In genomic region chr9:91771027-91771426, GRCh38 we compare ENCODE assay signal across 10 cellular contexts.
DNase-seq lines count a peak whose midpoint lies in the region; ATAC-seq and TF ChIP-seq lines count a peak whose summit lies in the region.
"Had no signal": no experiment of that assay in that cellular context is flagged by ENCODE, and none has a peak within 500 bp of the region (broad histone marks: within the 10 kb centered on the region; RNA-seq: fewer than 3 reads in every experiment).

No MANE protein-coding gene starts in this region.

- H4K20me1 ChIP-seq in HCT116 (ENCODE audit: insufficient read depth) (no peaks in the 10 kb centered on the region), SK-N-SH (ENCODE audit: insufficient read depth) (no peaks in the 10 kb centered on the region)

- H3K4me1 ChIP-seq in HCT116 (ENCODE audit: control insufficient read depth in 1 of 2, insufficient read depth in 2 of 2, low read length in 2 of 2) = no peaks in the 10 kb centered on the region
- H3K4me1 ChIP-seq in SK-N-SH (ENCODE audit: control insufficient read depth in 1 of 2, insufficient read depth in 2 of 2, low read depth in 1 of 2, low read length in 1 of 2) = peaks cover 0 to 32% of the 10 kb centered on the region in 2 experiments; a peak in 2 of 4 replicates
- H3K4me1 ChIP-seq in cardiac muscle cell (ENCODE audit: low read depth) = peaks cover 21% of the 10 kb centered on the region
- peaks cover 16% of the 10 kb centered on the region for H3K4me1 ChIP-seq in skeletal muscle satellite cell (ENCODE audit: control insufficient read depth, insufficient read depth, low read length)

- RAD21 ChIA-PET in HCT116 (lab: Charles Lee; ENCODE audit: low non-redundant PET in 1 of 2, low total read pairs in 2 of 2, uncharacterized antibody in 2 of 2, unreplicated experiment in 2 of 2) = no interaction called here

- TF ChIP-seq EP300 in SK-N-SH (IDR thresholded peaks at IDR 0.05; ENCODE audit: borderline replicate concordance in 1 of 2, low read depth in 1 of 2, low read length in 1 of 2) = no peak

- TF ChIP-seq RAD21 in HCT116 (IDR thresholded peaks at IDR 0.05; ENCODE audit: low read depth) (no peak), SK-N-SH (IDR thresholded peaks at IDR 0.05; ENCODE audit: low read length) (peak; percentile 38)

- intact Hi-C loops in HCT116 (cut with micrococcal nuclease) = loop anchor here (10.0 kb wide), 1 partner anchor 324 kb away; no protein-coding TSS in a partner anchor

- no peaks in the 10 kb centered on the region for H3K36me3 ChIP-seq in HCT116 (ENCODE audit: control insufficient read depth in 1 of 2, insufficient read depth in 2 of 2, low read length in 2 of 2)
- no peaks in the 10 kb centered on the region for H3K36me3 ChIP-seq in SK-N-SH (replicated peaks in 1 of 2; ENCODE audit: control insufficient read depth in 1 of 2, insufficient read depth in 2 of 2, low read length in 1 of 2)
- no peaks in the 10 kb centered on the region for H3K36me3 ChIP-seq in cardiac muscle cell
- H3K36me3 ChIP-seq in skeletal muscle satellite cell (ENCODE audit: insufficient read depth, low read length) = no peaks in the 10 kb centered on the region

- H3K27me3 ChIP-seq in HCT116 (ENCODE audit: insufficient read depth, low read length) (no peaks in the 10 kb centered on the region), SK-N-SH (ENCODE audit: insufficient read depth) (peaks cover 30% of the 10 kb centered on the region; the same call in 1 of the 2 replicates), cardiac muscle cell (no peaks in the 10 kb centered on the region), skeletal muscle satellite cell (ENCODE audit: control insufficient read depth, insufficient read depth, low read length) (peaks cover 53% of the 10 kb centered on the region)

- no peak for TF ChIP-seq POLR2A in HCT116 (IDR thresholded peaks at IDR 0.05; ENCODE audit: borderline replicate concordance, extremely low read depth, insufficient read depth, insufficient read length)

- H3K9ac ChIP-seq in HCT116 (ENCODE audit: low read length) (no peak overlapping the region), SK-N-SH (no peak overlapping the region), skeletal muscle satellite cell (ENCODE audit: low read depth, low read length) (no peak overlapping the region)

- H3K4me3 ChIP-seq in HCT116 (replicated peaks in 1 of 2; ENCODE audit: low read depth in 1 of 2, low read length in 2 of 2) (no peak overlapping the region), SK-N-SH (ENCODE audit: low read depth in 2 of 2, low read length in 1 of 2) (no peak overlapping the region), cardiac muscle cell (no peak overlapping the region), skeletal muscle satellite cell (ENCODE audit: low read length) (no peak overlapping the region)

- CTCF ChIA-PET in HCT116 (lab: Charles Lee) = interaction anchor here (1.7 kb wide), 1 partner anchor 13 kb away, joined by 7 read pairs; no protein-coding TSS in a partner anchor
- CTCF ChIA-PET in SK-N-SH (lab: Yijun Ruan, JAX) = interaction anchor here (0.6 to 30.4 kb wide), 18 partner anchors 9 to 199 kb away, joined by 3 to 495 read pairs (median 4); partner anchors contain the start of gene ROR2

- 49% methylated on average over 8 of the region's 8 CpGs for WGBS in SK-N-SH (ENCODE audit: low lambda C conversion rate)

- H2AFZ ChIP-seq in HCT116 (ENCODE audit: low read depth, low read length, poor library complexity, severe bottlenecking) (no peak overlapping the region), SK-N-SH (ENCODE audit: low read depth) (no peak overlapping the region)

- no peaks in the 10 kb centered on the region for H3K9me3 ChIP-seq in HCT116 (ENCODE audit: control insufficient read depth in 1 of 2, insufficient read depth in 1 of 2, low read depth in 1 of 2, low read length in 2 of 2)
- no peaks in the 10 kb centered on the region for H3K9me3 ChIP-seq in SK-N-SH
- H3K9me3 ChIP-seq in cardiac muscle cell (ENCODE audit: low read depth) = no peaks in the 10 kb centered on the region
- H3K9me3 ChIP-seq in skeletal muscle satellite cell (replicated peaks; ENCODE audit: low read length) = no peaks in the 10 kb centered on the region

- H3K9me2 ChIP-seq in HCT116 (ENCODE audit: insufficient read depth) (no peaks in the 10 kb centered on the region), SK-N-SH (no peaks in the 10 kb centered on the region)

- H3K79me2 ChIP-seq in HCT116 (ENCODE audit: insufficient read depth, low read length) (no peaks in the 10 kb centered on the region), SK-N-SH (ENCODE audit: insufficient read depth) (no peaks in the 10 kb centered on the region)

- TF ChIP-seq CTCF in HCT116 (IDR thresholded peaks at IDR 0.05 in 2 of 3, conservative IDR thresholded peaks at IDR 0.05 in 1 of 3; ENCODE audit: borderline replicate concordance in 1 of 3, insufficient read depth in 1 of 3, low read depth in 2 of 3, low read length in 2 of 3) = peak in 1 of 3 experiments; percentile 9; a peak in 1 of 6 replicates
- TF ChIP-seq CTCF in SK-N-SH (IDR thresholded peaks at IDR 0.05) = peak; percentile 17; the same call in 1 of the 2 replicates
- TF ChIP-seq CTCF in cardiac muscle cell (IDR thresholded peaks at IDR 0.05; ENCODE audit: low read depth, low read length) = peak; percentile 56

- no TSS peak for BruUV-seq in HCT116 (replicated peaks; lab: Mats Ljungman, UMichigan)

- DNase-seq in HCT116 (ENCODE audit: low read depth, low spot score) = no peak
- no peak for DNase-seq in SK-N-SH
- peak; percentile 56 to 97 for DNase-seq in cardiac muscle cell (ENCODE audit: low read depth in 1 of 2, low spot score in 1 of 2)
- DNase-seq in hippocampal formation (lab: John Stamatoyannopoulos, UW) = no peak
- DNase-seq in T1000 (lab: John Stamatoyannopoulos, UW) = no peak
- no peak for DNase-seq in DMS53 treated with DMSO at 0.1 percent for 48 hours (lab: John Stamatoyannopoulos, UW; ENCODE audit: unreplicated experiment)
- DNase-seq in SIG-M5 treated with dmso at 0.1 percent for 504 hours (lab: John Stamatoyannopoulos, UW; ENCODE audit: unreplicated experiment) = no peak
- DNase-seq: NCI-H2029 had no signal

- POLR2A ChIA-PET in HCT116 (lab: Charles Lee) = no interaction called here
- POLR2A ChIA-PET in SK-N-SH (lab: Yijun Ruan, JAX) = interaction anchor here (0.7 kb wide), 1 partner anchor 24 kb away, joined by 3 read pairs; no protein-coding TSS in a partner anchor

- no peaks in the 10 kb centered on the region for H3F3A ChIP-seq in SK-N-SH (replicated peaks; ENCODE audit: insufficient read depth)

- H3K4me2 ChIP-seq in HCT116 (ENCODE audit: low read length) (no peak overlapping the region), SK-N-SH (no peak overlapping the region), skeletal muscle satellite cell (ENCODE audit: low read length) (peak overlapping the region; percentile 41)

- no peak overlapping the region for H3K27ac ChIP-seq in HCT116 (ENCODE audit: low read depth, low read length)
- no peak overlapping the region for H3K27ac ChIP-seq in SK-N-SH (ENCODE audit: low read depth in 2 of 2, low read length in 1 of 2)
- peak overlapping the region; percentile 53 for H3K27ac ChIP-seq in cardiac muscle cell

- 0 out of 2 replicates have a peak, but pooled peaks have one; percentile 29 for ATAC-seq in HCT116
- ATAC-seq: activated T-helper 17 cell treated with anti-CD3 and anti-CD28 coated beads, Interleukin-2, amount 50 U/mL, for 72 hours had no signal

TF ChIP-seq in HCT116, 20 proteins besides CTCF, POLR2A, EP300 and RAD21:
- TF ChIP-seq JUND (IDR thresholded peaks at IDR 0.05) = no peak
- no peak for TF ChIP-seq TCF7L2 (IDR thresholded peaks at IDR 0.05; ENCODE audit: borderline replicate concordance, extremely low read depth, insufficient read depth, insufficient read length)
- no peak for TF ChIP-seq POLR2AphosphoS5 (IDR thresholded peaks at IDR 0.05; ENCODE audit: low read depth, low read length)
- no peak for TF ChIP-seq ZBTB33 (IDR thresholded peaks at IDR 0.05; ENCODE audit: extremely low read depth, insufficient replicate concordance, low read length)
- TF ChIP-seq EZH2phosphoT487 (IDR thresholded peaks at IDR 0.05; ENCODE audit: borderline replicate concordance) = no peak

TF ChIP-seq in SK-N-SH, 30 proteins besides CTCF, POLR2A, EP300 and RAD21:
- TF ChIP-seq FOXM1 (IDR thresholded peaks at IDR 0.05; ENCODE audit: low read depth) = no peak
- peak; percentile 15; the same call in 1 of the 2 replicates for TF ChIP-seq SMC3 (IDR thresholded peaks at IDR 0.05; ENCODE audit: low read depth, low read length)
TF ChIP-seq in SK-N-SH: peak in this region for 1.

Comparison
In these comparisons a context has a peak if more than half of its experiments do, and no peak if none do; other contexts are left out.
1. DNase-seq: peak in cardiac muscle cell (2 of 2); none in HCT116 (single experiment), SK-N-SH (single experiment), hippocampal formation (0 of 2), T1000 (single experiment), DMS53 treated with DMSO at 0.1 percent for 48 hours (single experiment) and SIG-M5 treated with dmso at 0.1 percent for 504 hours (single experiment).
2. Of the 11 proteins assayed by ChIP-seq in both SK-N-SH and HCT116: peak only in SK-N-SH: RAD21; only in HCT116: none; in both: none; in neither: 9; mixed calls (peak in some experiments, not most) for 1.